8 cellular contexts compared by ENCODE assay signal in genomic region chr22:31139866-31140716, GRCh38. TPM values are rescaled to one million over a fixed set of nuclear protein-coding genes. Genes with fewer than 3 reads are reported as not detected.
DNase-seq lines count a peak whose midpoint lies in the region; ATAC-seq and TF ChIP-seq lines count a peak whose summit lies in the region.
"Had no signal": no experiment of that assay in that cellular context is flagged by ENCODE, and none has a peak within 500 bp of the region (broad histone marks: within the 10 kb centered on the region; RNA-seq: fewer than 3 reads in every experiment).

PLA2G3 (minus strand) TSS chr22:31140508; CDS start chr22:31140354, 154 bp downstream.

- peak; percentile 99 for DNase-seq in H9
- peak; percentile 79 for DNase-seq in NCI-H2196 treated with DMSO at 0.1 percent for 48 hours (lab: John Stamatoyannopoulos, UW; ENCODE audit: unreplicated experiment)
- no peak for DNase-seq in esophagus squamous epithelium (lab: John Stamatoyannopoulos, UW)
- DNase-seq in stimulated activated CD4-positive, alpha-beta T cell treated with anti-CD3 and anti-CD28 coated beads, Interleukin-2, amount 100 ng/mL, for 48 hours: no peak
- no peak for DNase-seq in HT-29 (ENCODE audit: low spot score)
- DNase-seq: OCI-M1 had no signal

- peak within 1 kb of the TSS; percentile 6 for H3K27ac ChIP-seq in H9 (ENCODE audit: insufficient read length, low read depth, low read length)
- H3K27ac ChIP-seq in esophagus squamous epithelium: peak within 1 kb of the TSS; percentile 10 to 74 (median 52)
- peak within 1 kb of the TSS; percentile 36 for H3K27ac ChIP-seq in parathyroid adenoma

- H3K36me3 ChIP-seq in esophagus squamous epithelium (peaks cover 0 to 11% (median 0%) of the 10 kb centered on the region in 3 donors), parathyroid adenoma (ENCODE audit: control insufficient read depth, insufficient read depth, low read length) (no peaks in the 10 kb centered on the region)

- H3K27me3 Mint-ChIP-seq in H9 (ENCODE audit: low read depth): peaks cover 12% of the 10 kb centered on the region

- peak within 1 kb of the TSS; percentile 82 for H3K14ac ChIP-seq in H9 (ENCODE audit: insufficient read depth, low read length)

- H3K4me3 Mint-ChIP-seq in H9: peak within 1 kb of the TSS; percentile 80 to 98

- peak within 1 kb of the TSS in 2 of 4 donors; percentile 7 to 31 for H3K4me3 ChIP-seq in esophagus squamous epithelium
- H3K4me3 ChIP-seq in parathyroid adenoma (ENCODE audit: low read depth, low read length): no peak within 1 kb of the TSS

- no peak within 1 kb of the TSS for H2BK120ac ChIP-seq in H9 (ENCODE audit: low read depth, low read length, poor library complexity, severe bottlenecking)

- H2BK12ac ChIP-seq in H9 (ENCODE audit: insufficient read length, low read depth, low read length): peak within 1 kb of the TSS; percentile 47

- H3K23me2 ChIP-seq in H9 (ENCODE audit: insufficient read length, low read depth, low read length, poor library complexity, severe bottlenecking): peaks cover 11% of the 10 kb centered on the region

- H4K5ac ChIP-seq in H9 (ENCODE audit: insufficient read length, low read depth, low read length): no peak within 1 kb of the TSS

- peaks cover 9% of the 10 kb centered on the region for H3K79me1 ChIP-seq in H9 (ENCODE audit: insufficient read depth, low read depth, low read length, poor library complexity, severe bottlenecking)

- H4K8ac ChIP-seq in H9 (replicated peaks; ENCODE audit: insufficient read length, low read depth, low read length): no peak within 1 kb of the TSS

- peak within 1 kb of the TSS; percentile 51 for H3K18ac ChIP-seq in H9 (ENCODE audit: insufficient read length, low read depth, low read length)

- peak within 1 kb of the TSS; percentile 34 for H2AK5ac ChIP-seq in H9 (ENCODE audit: insufficient read length, low read length)

- peaks cover 7% of the 10 kb centered on the region; the same call in 1 of the 2 replicates for H3K4me1 ChIP-seq in H9 (ENCODE audit: insufficient read depth, low read length)
- peaks cover 23 to 52% (median 23%) of the 10 kb centered on the region in 3 donors for H3K4me1 ChIP-seq in esophagus squamous epithelium
- peaks cover 29% of the 10 kb centered on the region for H3K4me1 ChIP-seq in parathyroid adenoma

- no peak within 1 kb of the TSS for H2BK15ac ChIP-seq in H9 (ENCODE audit: low read depth, low read length)

- intact Hi-C loops in esophagus squamous epithelium (cut with DNase I): no loop called here

- H3K4ac ChIP-seq in H9 (ENCODE audit: low read depth, low read length): peak within 1 kb of the TSS; percentile 3

- H3K27me3 ChIP-seq in H9 (ENCODE audit: insufficient read depth, low read length) (no peaks in the 10 kb centered on the region), esophagus squamous epithelium (peaks cover 0 to 14% (median 0%) of the 10 kb centered on the region in 4 donors), parathyroid adenoma (ENCODE audit: control insufficient read depth, insufficient read depth, low read length) (no peaks in the 10 kb centered on the region)

- H4K91ac ChIP-seq in H9 (ENCODE audit: insufficient read length, low read depth, low read length): peak within 1 kb of the TSS; percentile 37

- peak in 1 of 4 donors; percentile 28 for TF ChIP-seq POLR2A in esophagus squamous epithelium (IDR thresholded peaks at IDR 0.05)

- no peak within 1 kb of the TSS for H2BK5ac ChIP-seq in H9 (ENCODE audit: insufficient read length, low read length)

- no peak for ATAC-seq in HG02840 (IDR thresholded peaks at IDR 0.05; ENCODE audit: low FRiP score, unreplicated experiment)

- H3K9me3 Mint-ChIP-seq in H9: peaks cover 6% of the 10 kb centered on the region in 2 experiments

- H3K79me2 ChIP-seq in H9 (ENCODE audit: insufficient read depth, low read length): peaks cover 10% of the 10 kb centered on the region; the same call in 1 of the 2 replicates
- H3K79me2 ChIP-seq in parathyroid adenoma: no peaks in the 10 kb centered on the region

- WGBS in H9 (ENCODE audit: extremely low coverage, insufficient read length, low lambda C conversion rate): no CpG with 5 or more reads among the region's 24 CpGs
- 53 to 72% methylated on average over 2 to 3 of the region's 24 CpGs for WGBS in esophagus squamous epithelium, 2 donors

- no peak within 1 kb of the TSS for H2AFZ ChIP-seq in H9 (ENCODE audit: low read length)
- H2AFZ ChIP-seq in parathyroid adenoma: no peak within 1 kb of the TSS

- H3K4me2 ChIP-seq in H9 (ENCODE audit: insufficient read depth, insufficient read length, low read length): peak within 1 kb of the TSS; percentile 89
- H3K4me2 ChIP-seq in parathyroid adenoma (ENCODE audit: low read length): no peak within 1 kb of the TSS

- H3K56ac ChIP-seq in H9 (ENCODE audit: insufficient read length, low read depth, low read length): no peak within 1 kb of the TSS

- H3K9ac ChIP-seq in H9 (ENCODE audit: extremely low read depth, insufficient read length, low read length) (peak within 1 kb of the TSS; percentile 77), parathyroid adenoma (no peak within 1 kb of the TSS)

- H3K27ac Mint-ChIP-seq in H9: peak within 1 kb of the TSS in 2 of 3 experiments; percentile 87 to 93; a peak in 6 of 7 replicates

- H2BK20ac ChIP-seq in H9 (ENCODE audit: low read depth, low read length, poor library complexity, severe bottlenecking): no peak within 1 kb of the TSS

- no peak within 1 kb of the TSS for H3K23ac ChIP-seq in H9 (ENCODE audit: insufficient read length, low read depth, low read length)

- peaks cover 15 to 20% of the 10 kb centered on the region in 2 experiments for H3K4me1 Mint-ChIP-seq in H9

- no peaks in the 10 kb centered on the region for H3K9me3 ChIP-seq in H9 (ENCODE audit: control insufficient read depth, low read depth, low read length)
- H3K9me3 ChIP-seq in esophagus squamous epithelium: no peaks in the 10 kb centered on the region
- H3K9me3 ChIP-seq in parathyroid adenoma (ENCODE audit: control insufficient read depth, low read length): no peaks in the 10 kb centered on the region

- no peaks in the 10 kb centered on the region for H4K20me1 ChIP-seq in H9 (ENCODE audit: control insufficient read depth, insufficient read depth, insufficient read length)

- H3T11ph ChIP-seq in H9 (ENCODE audit: low read length): no peak within 1 kb of the TSS

- TF ChIP-seq CTCF in H9 (conservative IDR thresholded peaks at IDR 0.05) (peak; percentile 59), esophagus squamous epithelium (IDR thresholded peaks at IDR 0.05) (peak in 2 of 6 experiments; percentile 34 to 37), parathyroid adenoma (IDR thresholded peaks at IDR 0.05) (no peak)

- H3K36me3 Mint-ChIP-seq in H9 (ENCODE audit: insufficient read depth in 1 of 3, low read depth in 3 of 3): peaks cover 17 to 26% (median 18%) of the 10 kb centered on the region in 3 experiments; a peak in 6 of 7 replicates

RNA-seq across cellular contexts. Expression of gene PLA2G3, which starts in this region (rescaled TPM):
- total RNA-seq in H9 (2021) (8.2 and 8.3 TPM in 2 replicates), esophagus squamous epithelium (10 to 100 TPM in 1 of 4 donors, 1 to 10 TPM in 3; 5.0 to 27.0 (median 7.8) TPM)
- total RNA-seq in HT-29 (2014; rRNA removed; shearing (Covaris generic)): not detected in 2 replicates

Comparison
In these comparisons a context has a peak if more than half of its experiments do, and no peak if none do; other contexts are left out.
1. DNase-seq: peak in H9 (single experiment) and NCI-H2196 treated with DMSO at 0.1 percent for 48 hours (single experiment); none in esophagus squamous epithelium (single experiment), stimulated activated CD4-positive, alpha-beta T cell treated with anti-CD3 and anti-CD28 coated beads, Interleukin-2, amount 100 ng/mL, for 48 hours (0 of 2) and HT-29 (single experiment).
2. Peak in every context shown above with its lines, with median percentiles within 50 percentile points of each other: H3K27ac ChIP-seq.